ENCODE assay signal across 10 cellular contexts in the genomic region with DNA sequence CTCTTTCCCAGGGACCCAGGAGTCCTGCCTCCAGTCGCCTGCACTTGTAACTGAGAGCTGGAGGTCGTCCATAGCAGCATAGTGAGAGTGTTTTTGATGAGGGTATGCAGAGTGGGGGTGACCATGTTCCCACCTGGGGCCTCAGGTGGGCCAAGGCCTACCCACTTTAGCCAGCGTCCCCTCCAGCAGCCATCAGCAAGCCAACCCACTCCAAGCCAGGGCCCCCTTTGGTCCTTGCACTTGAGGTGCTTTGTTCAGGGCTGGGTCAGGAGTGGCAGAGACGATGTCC. TPM values are rescaled to one million over a fixed set of nuclear protein-coding genes. Genes with fewer than 3 reads are reported as not detected.
DNase-seq lines count a peak whose midpoint lies in the region; ATAC-seq and TF ChIP-seq lines count a peak whose summit lies in the region.
"Had no signal": no experiment of that assay in that cellular context is flagged by ENCODE, and none has a peak within 500 bp of the region (broad histone marks: within the 10 kb centered on the region; RNA-seq: fewer than 3 reads in every experiment).

No MANE protein-coding gene starts in this region.

- no peak for DNase-seq in activated naive CD4-positive, alpha-beta T cell treated with anti-CD3 and anti-CD28 coated beads, Interleukin-2, amount 10 ng/mL, durations not matched to agents 7 days and 5 days
- DNase-seq in activated naive CD4-positive, alpha-beta T cell treated with Interleukin-2 at 50 U/mL for 16 hours, result no peak
- DNase-seq in effector memory CD4-positive, alpha-beta T cell, result no peak
- no peak for DNase-seq in suprapubic skin (ENCODE audit: low spot score in 2 of 2)
- no peak for DNase-seq in left ventricle myocardium inferior
- DNase-seq: Right ventricle myocardium superior had no signal

- H3K4me3 ChIP-seq in SU-DHL-6 (ENCODE audit: insufficient read depth, low read length, poor library complexity, severe bottlenecking) (no peak overlapping the region), suprapubic skin (no peak overlapping the region), left ventricle myocardium inferior (no peak overlapping the region)
- no peak overlapping the region for H3K4me3 ChIP-seq in effector memory CD4-positive, alpha-beta T cell (ENCODE audit: insufficient read depth, low read depth, low read length, poor library complexity, severe bottlenecking)

- TF ChIP-seq POLR2A in suprapubic skin (IDR thresholded peaks at IDR 0.05), result no peak

- no peak overlapping the region for H2AFZ ChIP-seq in SU-DHL-6 (ENCODE audit: low read depth, low read length, severe bottlenecking)

- H3F3A ChIP-seq in SU-DHL-6 (ENCODE audit: insufficient read depth), result peaks cover 23% of the 10 kb centered on the region

- no peak for ATAC-seq in HG02885 (IDR thresholded peaks at IDR 0.05; ENCODE audit: poor library complexity, unreplicated experiment)
- no peak for ATAC-seq in GM21381 (IDR thresholded peaks at IDR 0.05; ENCODE audit: unreplicated experiment)

- H3K27me3 Mint-ChIP-seq in activated naive CD4-positive, alpha-beta T cell treated with anti-CD3 and anti-CD28 coated beads, Interleukin-2, amount 10 ng/mL, durations not matched to agents 7 days and 5 days, result no peaks in the 10 kb centered on the region

- H3K36me3 ChIP-seq in SU-DHL-6 (ENCODE audit: low read length) (0 out of 2 replicates have a peak, but pooled peaks cover 2% of the 10 kb centered on the region), suprapubic skin (no peaks in the 10 kb centered on the region), left ventricle myocardium inferior (no peaks in the 10 kb centered on the region)
- peaks cover 30% of the 10 kb centered on the region for H3K36me3 ChIP-seq in effector memory CD4-positive, alpha-beta T cell (ENCODE audit: control insufficient read depth, insufficient read depth, low read length)

- peaks cover 47% of the 10 kb centered on the region for H3K36me3 Mint-ChIP-seq in activated naive CD4-positive, alpha-beta T cell treated with anti-CD3 and anti-CD28 coated beads, Interleukin-2, amount 10 ng/mL, durations not matched to agents 7 days and 5 days

- no peak for TF ChIP-seq CTCF in SU-DHL-6 (IDR thresholded peaks at IDR 0.05; ENCODE audit: insufficient read depth, low read length, poor library complexity, severe bottlenecking)
- no peak for TF ChIP-seq CTCF in suprapubic skin (IDR thresholded peaks at IDR 0.05)
- TF ChIP-seq CTCF in left ventricle myocardium inferior (IDR thresholded peaks at IDR 0.05; ENCODE audit: borderline replicate concordance), result no peak

- H3K9ac ChIP-seq in SU-DHL-6 (ENCODE audit: low read length), result peak overlapping the region; percentile 69

- no peaks in the 10 kb centered on the region for H3K27me3 ChIP-seq in SU-DHL-6 (ENCODE audit: low read length)
- no peaks in the 10 kb centered on the region for H3K27me3 ChIP-seq in effector memory CD4-positive, alpha-beta T cell (replicated peaks; ENCODE audit: control insufficient read depth, insufficient read depth, low read length, poor library complexity, severe bottlenecking)
- H3K27me3 ChIP-seq in suprapubic skin, result no peaks in the 10 kb centered on the region
- H3K27me3 ChIP-seq in left ventricle myocardium inferior (ENCODE audit: low read depth), result peaks cover 5% of the 10 kb centered on the region

- peak overlapping the region; percentile 80 for H3K4me2 ChIP-seq in SU-DHL-6 (ENCODE audit: low read depth, low read length, poor library complexity, severe bottlenecking)

- H3K4me1 Mint-ChIP-seq in activated naive CD4-positive, alpha-beta T cell treated with anti-CD3 and anti-CD28 coated beads, Interleukin-2, amount 10 ng/mL, durations not matched to agents 7 days and 5 days, result peaks cover 52% of the 10 kb centered on the region

- no peak for TF ChIP-seq EP300 in suprapubic skin (IDR thresholded peaks at IDR 0.05)

- H3K9me2 ChIP-seq in SU-DHL-6 (replicated peaks; ENCODE audit: insufficient read depth, low read length), result no peaks in the 10 kb centered on the region

- H3K27ac Mint-ChIP-seq in activated naive CD4-positive, alpha-beta T cell treated with anti-CD3 and anti-CD28 coated beads, Interleukin-2, amount 10 ng/mL, durations not matched to agents 7 days and 5 days, result peak overlapping the region; percentile 91

- intact Hi-C loops in left ventricle myocardium inferior (cut with micrococcal nuclease), result no loop called here

- peak overlapping the region; percentile 99 for H3K27ac ChIP-seq in SU-DHL-6 (ENCODE audit: low read depth, low read length)
- H3K27ac ChIP-seq in effector memory CD4-positive, alpha-beta T cell (ENCODE audit: insufficient read depth, low read length, poor library complexity, severe bottlenecking), result peak overlapping the region; percentile 74
- H3K27ac ChIP-seq in suprapubic skin, result peak overlapping the region; percentile 5
- H3K27ac ChIP-seq in left ventricle myocardium inferior (replicated peaks), result no peak overlapping the region

- peaks cover 29% of the 10 kb centered on the region for H3K4me1 ChIP-seq in effector memory CD4-positive, alpha-beta T cell (ENCODE audit: control insufficient read depth, insufficient read depth, low read length, poor library complexity, severe bottlenecking)
- H3K4me1 ChIP-seq in suprapubic skin (peaks cover 40% of the 10 kb centered on the region), left ventricle myocardium inferior (no peaks in the 10 kb centered on the region)

- no peaks in the 10 kb centered on the region for H3K79me2 ChIP-seq in SU-DHL-6 (ENCODE audit: insufficient read depth, low read length)

- CTCF ChIA-PET in activated naive CD4-positive, alpha-beta T cell treated with anti-CD3 and anti-CD28 coated beads, Interleukin-2, amount 10 ng/mL, durations not matched to agents 7 days and 5 days (lab: Charles Lee), result interaction anchor here (0.8 to 7.7 kb wide), 8 partner anchors 13 to 320 kb away, joined by 3 to 162 read pairs (median 12); a partner anchor contains a TSS

- no peaks in the 10 kb centered on the region for H3K9me3 ChIP-seq in SU-DHL-6 (ENCODE audit: insufficient read depth, low read length)
- H3K9me3 ChIP-seq in effector memory CD4-positive, alpha-beta T cell (ENCODE audit: control insufficient read depth, low read length), result no peaks in the 10 kb centered on the region
- H3K9me3 ChIP-seq in suprapubic skin, result no peaks in the 10 kb centered on the region
- H3K9me3 ChIP-seq in left ventricle myocardium inferior (replicated peaks), result no peaks in the 10 kb centered on the region

- H4K20me1 ChIP-seq in SU-DHL-6 (ENCODE audit: low read depth, low read length), result no peaks in the 10 kb centered on the region; the same call in 1 of the 2 replicates

- no peaks in the 10 kb centered on the region for H3K9me3 Mint-ChIP-seq in activated naive CD4-positive, alpha-beta T cell treated with anti-CD3 and anti-CD28 coated beads, Interleukin-2, amount 10 ng/mL, durations not matched to agents 7 days and 5 days

- WGBS in suprapubic skin, result 67% methylated on average over 3 of the region's 4 CpGs

- peak overlapping the region; percentile 37 for H3K4me3 Mint-ChIP-seq in activated naive CD4-positive, alpha-beta T cell treated with anti-CD3 and anti-CD28 coated beads, Interleukin-2, amount 10 ng/mL, durations not matched to agents 7 days and 5 days

RNA-seq across cellular contexts. Expression of a gene that starts 11.9 kb away (rescaled TPM):
- 10 to 100 TPM; 21.5 to 44.4 (median 30.1) TPM for total RNA-seq in suprapubic skin
- total RNA-seq in left ventricle myocardium inferior, result 18.9 TPM

RNA-seq across cellular contexts. Expression of a gene that starts 14.1 kb away (rescaled TPM):
- total RNA-seq in suprapubic skin, result 10 to 100 TPM; 26.4 to 77.9 (median 48.2) TPM
- total RNA-seq in left ventricle myocardium inferior, result 0.38 TPM

RNA-seq across cellular contexts. Expression of a gene that starts 35.5 kb away (rescaled TPM):
- 100 to 1,000 TPM in 1 of 4 donors, 10 to 100 TPM in 3; 48.5 to 114 (median 98.5) TPM for total RNA-seq in suprapubic skin
- total RNA-seq in left ventricle myocardium inferior, result 1.3 TPM

RNA-seq across cellular contexts. Expression of a gene that starts 50.8 kb away (rescaled TPM):
- not detected for total RNA-seq in suprapubic skin
- not detected for total RNA-seq in left ventricle myocardium inferior
- total RNA-seq: dermis microvascular lymphatic vessel endothelial cell, Right ventricle myocardium superior had no signal

Comparison
In these comparisons a context has a peak if more than half of its experiments do, and no peak if none do; other contexts are left out.
1. RNA of a gene that starts 14.1 kb away (total RNA-seq): 26.4 to 77.9 TPM in suprapubic skin; 0.38 TPM in left ventricle myocardium inferior (single experiment); every median in the first group is over 10 times any median in the second.
2. RNA of a gene that starts 35.5 kb away (total RNA-seq): 48.5 to 114 TPM in suprapubic skin; 1.3 TPM in left ventricle myocardium inferior (single experiment); every median in the first group is over 10 times any median in the second.